26 cellular contexts compared by ENCODE assay signal in genomic region chr7:1268076-1268815, GRCh38. TPM values are rescaled to one million over a fixed set of nuclear protein-coding genes. Genes with fewer than 3 reads are reported as not detected.
"Had no signal": no experiment of that assay in that cellular context is flagged by ENCODE, and none has a peak within 500 bp of the region (broad histone marks: within the 10 kb centered on the region; RNA-seq: fewer than 3 reads in every experiment).

No MANE protein-coding gene starts in this region.

- H3K9me3 Mint-ChIP-seq: T-helper 1 cell treated with Interleukin-12 subunit alpha and Interleukin-12 subunit beta and Interleukin-4 antibody, amounts not matched to agents 30 μg/mL and 1 μg/mL, for 36 hours had no signal

- H3K27ac Mint-ChIP-seq: activated CD8-positive, alpha-beta T cell treated with anti-CD3 and anti-CD28 coated beads, Interleukin-2, amount 10 ng/mL, durations not matched to agents 7 days and 5 days; activated naive CD8-positive, alpha-beta T cell; T-helper 1 cell treated with Interleukin-12 subunit alpha and Interleukin-12 subunit beta and Interleukin-4 antibody, amounts not matched to agents 30 μg/mL and 1 μg/mL, for 36 hours had no signal

- H3K9me3 ChIP-seq: Peyer's patch, SJCRH30 had no signal

- H3K27ac ChIP-seq: brain microvascular endothelial cell, cardiac muscle cell, Peyer's patch, RWPE1, SJCRH30 had no signal

- H3K36me3 Mint-ChIP-seq: activated naive CD8-positive, alpha-beta T cell had no signal

- ATAC-seq: activated CD8-positive, alpha-beta T cell treated with anti-CD3 and anti-CD28 coated beads, Interleukin-2, amount 10 ng/mL, durations not matched to agents 7 days and 5 days; K562 had no signal

- H3K27me3 ChIP-seq: brain microvascular endothelial cell, Peyer's patch had no signal

- H3K4me3 ChIP-seq: cardiac muscle cell, K562, Peyer's patch, SJCRH30 had no signal

- DNase-seq: activated CD4-positive, alpha-beta T cell treated with anti-CD3 and anti-CD28 coated beads for 48 hours; activated CD4-positive, alpha-beta T cell treated with anti-CD3 and anti-CD28 coated beads, Interleukin-2, amount 50 U/mL, for 4 hours; activated CD4-positive, CD25-positive, alpha-beta regulatory T cell treated with anti-CD3 and anti-CD28 coated beads, Interleukin-2, amount 50 U/mL, for 72 hours; activated CD8-positive, alpha-beta memory T cell treated with anti-CD3 and anti-CD28 coated beads, Interleukin-2, amount 50 U/mL, for 48 hours; activated CD8-positive, alpha-beta T cell treated with anti-CD3 and anti-CD28 coated beads, Interleukin-2, amount 10 ng/mL, durations not matched to agents 7 days and 5 days; activated effector memory CD4-positive, alpha-beta T cell treated with Interleukin-2 at 50 U/mL for 16 hours; activated naive CD4-positive, alpha-beta T cell; activated T-cell treated with anti-CD3 and anti-CD28 coated beads, Interleukin-2, amount 50 U/mL, for 1 hour; amygdala; brain microvascular endothelial cell; Karpas-422; NCI-H1436 treated with DMSO at 0.1 percent for 48 hours; NCI-H187; NCI-H446; NCI-H524 treated with DMSO at 0.1 percent for 48 hours; NCI-H774; NK-92 treated with Interleukin-12 subunit alpha and Interleukin-12 subunit beta, amount 100 ng/mL, for 24 hours; OCI-M1; Peyer's patch; Right ventricle myocardium superior had no signal

- H3K4me3 Mint-ChIP-seq: activated CD8-positive, alpha-beta T cell treated with anti-CD3 and anti-CD28 coated beads, Interleukin-2, amount 10 ng/mL, durations not matched to agents 7 days and 5 days; activated naive CD8-positive, alpha-beta T cell; T-helper 1 cell treated with Interleukin-12 subunit alpha and Interleukin-12 subunit beta and Interleukin-4 antibody, amounts not matched to agents 30 μg/mL and 1 μg/mL, for 36 hours had no signal

- H3K4me1 ChIP-seq: Peyer's patch had no signal

- FAIRE-seq: K562 had no signal

- H3K36me3 ChIP-seq: brain microvascular endothelial cell, cardiac muscle cell, Peyer's patch, SJCRH30 had no signal

RNA-seq across cellular contexts. Expression of gene UNCX, which starts 35.6 kb away (rescaled TPM):
- total RNA-seq: activated CD8-positive, alpha-beta T cell treated with anti-CD3 and anti-CD28 coated beads, Interleukin-2, amount 10 ng/mL, durations not matched to agents 7 days and 5 days; K562; Peyer's patch; Right ventricle myocardium superior had no signal
- polyA plus RNA-seq: K562 had no signal
